10 cellular contexts compared by ENCODE assay signal in the genomic region with DNA sequence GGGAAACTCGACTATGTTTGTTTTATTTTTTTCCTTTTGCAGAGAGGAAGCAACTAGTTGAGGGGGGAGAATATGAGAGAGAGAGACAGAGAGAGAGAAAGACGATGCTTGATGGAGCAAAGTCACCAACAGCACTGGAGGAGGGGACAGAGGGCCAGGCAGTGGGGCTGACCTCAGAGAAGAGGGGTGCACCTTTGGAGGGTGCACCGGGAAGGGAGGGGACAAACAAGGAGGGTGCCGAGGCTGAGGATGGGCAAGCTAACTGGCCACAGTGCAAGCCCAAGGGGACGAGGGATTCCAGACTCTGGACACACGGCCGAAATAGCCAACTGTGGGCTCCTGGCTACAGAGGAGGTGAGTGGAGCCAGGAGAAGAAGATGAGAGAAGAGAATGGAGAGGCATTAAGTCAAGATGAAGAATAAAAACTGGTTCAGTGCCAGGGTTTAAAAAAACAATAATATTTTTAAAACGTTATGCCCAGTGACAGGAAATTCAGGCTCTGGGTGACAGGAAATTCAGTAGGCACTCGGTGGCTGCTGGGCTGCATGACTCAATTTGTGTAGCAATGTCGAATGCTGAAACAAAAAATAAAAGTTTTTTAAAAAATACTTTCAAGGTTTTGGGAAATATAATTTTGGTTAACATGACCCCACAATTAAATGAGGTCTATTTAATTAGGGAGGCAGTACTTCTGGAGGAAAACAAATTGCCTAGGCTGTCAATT. TPM values are rescaled to one million over a fixed set of nuclear protein-coding genes. Genes with fewer than 3 reads are reported as not detected.
DNase-seq lines count a peak whose midpoint lies in the region; ATAC-seq, FAIRE-seq and TF ChIP-seq lines count a peak whose summit lies in the region.
"Had no signal": no experiment of that assay in that cellular context is flagged by ENCODE, and none has a peak within 500 bp of the region (broad histone marks: within the 10 kb centered on the region; RNA-seq: fewer than 3 reads in every experiment).

No MANE protein-coding gene starts in this region.

- H3K36me3 ChIP-seq in A673 (ENCODE audit: insufficient read depth, low read length, poor library complexity, severe bottlenecking) (no peaks in the 10 kb centered on the region), IMR-90 (ENCODE audit: control insufficient read depth, insufficient read depth, low read length) (no peaks in the 10 kb centered on the region), GM12878 (ENCODE audit: control insufficient read depth in 2 of 2, insufficient read depth in 2 of 2, low read length in 1 of 2) (no peaks in the 10 kb centered on the region), mucosa of stomach (ENCODE audit: control insufficient read depth, insufficient read depth, low read length) (no peaks in the 10 kb centered on the region)

- no TSS peak for BruUV-seq in A673 (replicated peaks; lab: Mats Ljungman, UMichigan)
- no TSS peak for BruUV-seq in IMR-90 (replicated peaks; lab: Mats Ljungman, UMichigan)
- BruUV-seq in GM12878 (replicated peaks; lab: Mats Ljungman, UMichigan), result no TSS peak

- 0 out of 2 replicates have a peak overlapping the region, but pooled peaks have one; percentile 29 for H3K18ac ChIP-seq in IMR-90 (ENCODE audit: low read depth, low read length)

- H3K23ac ChIP-seq in IMR-90 (ENCODE audit: low read depth, low read length), result no peak overlapping the region

- no peaks in the 10 kb centered on the region for H3K27me3 ChIP-seq in A673 (replicated peaks; ENCODE audit: insufficient read depth, low read depth, low read length, poor library complexity)
- H3K27me3 ChIP-seq in IMR-90 (ENCODE audit: control insufficient read depth, insufficient read depth, low read length), result no peaks in the 10 kb centered on the region
- H3K27me3 ChIP-seq in GM12878 (replicated peaks in 1 of 2; ENCODE audit: control insufficient read depth in 2 of 2, insufficient read depth in 2 of 2, low read length in 1 of 2), result no peaks in the 10 kb centered on the region
- H3K27me3 ChIP-seq in mucosa of stomach (ENCODE audit: control insufficient read depth, insufficient read depth, low read length), result no peaks in the 10 kb centered on the region

- peaks cover 4% of the 10 kb centered on the region for H3K79me2 ChIP-seq in GM12878 (ENCODE audit: control insufficient read depth, insufficient read depth, low read length)

- no peak for TF ChIP-seq EP300 in GM12878 (IDR thresholded peaks at IDR 0.05; ENCODE audit: borderline replicate concordance in 1 of 2, control insufficient read depth in 1 of 2, low read depth in 2 of 2, low read length in 2 of 2)

- H2AK9ac ChIP-seq in IMR-90 (replicated peaks; ENCODE audit: low read depth, low read length, poor library complexity), result peak overlapping the region; percentile 6

- peak overlapping the region; percentile 58; the same call in 1 of the 2 replicates for H2AK5ac ChIP-seq in IMR-90 (ENCODE audit: low read depth, low read length)

- H3K9ac ChIP-seq in IMR-90 (ENCODE audit: low read depth, low read length) (peak overlapping the region; percentile 46; the same call in 1 of the 2 replicates), GM12878 (ENCODE audit: control insufficient read depth, insufficient read depth, low read length) (peak overlapping the region; percentile 75), mucosa of stomach (ENCODE audit: low read length) (peak overlapping the region; percentile 40)

- H2AFZ ChIP-seq in IMR-90 (replicated peaks; ENCODE audit: low read length, poor library complexity) (peak overlapping the region; percentile 15), GM12878 (ENCODE audit: control insufficient read depth, low read depth, low read length) (peak overlapping the region; percentile 59)

- intact Hi-C loops in A673 (cut with micrococcal nuclease; ENCODE audit: unreplicated experiment), result no loop called here
- intact Hi-C loops in IMR-90 (cut with micrococcal nuclease), result no loop called here
- intact Hi-C loops in GM12878 (cut with micrococcal nuclease; ENCODE audit: unreplicated experiment), result loop anchor here (5.0 kb wide), 1 partner anchor 104 kb away; a partner anchor contains a TSS

- POLR2A ChIA-PET in A673 (lab: Charles Lee; ENCODE audit: low non-redundant PET), result no interaction called here
- POLR2A ChIA-PET in IMR-90 (lab: Charles Lee; ENCODE audit: unreplicated experiment), result no interaction called here
- POLR2A ChIA-PET in GM12878 (lab: Charles Lee), result interaction anchor here (0.8 to 4.1 kb wide), 5 partner anchors 12 to 189 kb away, joined by 4 to 43 read pairs (median 23); a partner anchor contains a TSS

- ATAC-seq in IMR-90 (ENCODE audit: low read depth) (no peak), GM12878 (peak; percentile 45), GM21526 (IDR thresholded peaks at IDR 0.05; ENCODE audit: low FRiP score, unreplicated experiment) (no peak), HG03457 (IDR thresholded peaks at IDR 0.05; ENCODE audit: unreplicated experiment) (no peak)

- peak overlapping the region; percentile 72 for H3K4me2 ChIP-seq in IMR-90 (ENCODE audit: low read depth, low read length)
- peak overlapping the region; percentile 98 for H3K4me2 ChIP-seq in GM12878 (ENCODE audit: control insufficient read depth, insufficient read depth)

- dilution Hi-C loops in IMR-90 (cut with HindIII; ENCODE audit: low sequenced_read_pairs, unreplicated experiment), result no loop called here

- no peak overlapping the region for H2BK20ac ChIP-seq in IMR-90 (ENCODE audit: low read depth, low read length)

- in situ Hi-C loops in IMR-90 (cut with MboI; ENCODE audit: low sequenced_read_pairs) (no loop called here), GM12878 (cut with MboI) (no loop called here)

- no peak overlapping the region; a peak in 1 of 4 replicates for H4K8ac ChIP-seq in IMR-90 (ENCODE audit: low read depth in 2 of 2, low read length in 2 of 2)

- peak overlapping the region; percentile 19; the same call in 1 of the 2 replicates for H4K91ac ChIP-seq in IMR-90 (ENCODE audit: insufficient read depth, low read depth, low read length)

- H4K20me1 ChIP-seq in IMR-90 (ENCODE audit: insufficient read depth, low read length) (no peaks in the 10 kb centered on the region), GM12878 (ENCODE audit: control insufficient read depth, insufficient read depth) (no peaks in the 10 kb centered on the region)

- H3K14ac ChIP-seq in IMR-90 (replicated peaks; ENCODE audit: low read depth, low read length), result no peak overlapping the region

- CTCF ChIA-PET in A673 (lab: Charles Lee) (interaction anchor here (0.6 kb wide), 1 partner anchor 621 kb away, joined by 3 read pairs; no protein-coding TSS in a partner anchor), IMR-90 (lab: Yijun Ruan, JAX) (no interaction called here), GM12878 (lab: Yijun Ruan, JAX) (interaction anchor here (0.9 to 17.6 kb wide), 11 partner anchors 8 to 191 kb away, joined by 3 to 653 read pairs (median 8); a partner anchor contains a TSS)

- peaks cover 24% of the 10 kb centered on the region for H3K4me1 ChIP-seq in A673 (ENCODE audit: insufficient read depth, low read length, poor library complexity, severe bottlenecking)
- peaks cover 3% of the 10 kb centered on the region for H3K4me1 ChIP-seq in IMR-90 (ENCODE audit: control insufficient read depth, insufficient read depth, low read length)
- H3K4me1 ChIP-seq in GM12878 (ENCODE audit: control insufficient read depth, insufficient read depth, low read length), result peaks cover 22% of the 10 kb centered on the region
- peaks cover 21% of the 10 kb centered on the region for H3K4me1 ChIP-seq in mucosa of stomach (ENCODE audit: control insufficient read depth, insufficient read depth, low read length)

- H3K9me3 ChIP-seq in A673 (ENCODE audit: low read depth, low read length, poor library complexity, severe bottlenecking) (no peaks in the 10 kb centered on the region), IMR-90 (ENCODE audit: control insufficient read depth, insufficient read depth, low read length) (no peaks in the 10 kb centered on the region), GM12878 (replicated peaks; ENCODE audit: control insufficient read depth, insufficient read depth, low read length) (no peaks in the 10 kb centered on the region), mucosa of stomach (ENCODE audit: control insufficient read depth, low read length) (no peaks in the 10 kb centered on the region)

- TF ChIP-seq CTCF in A673 (conservative IDR thresholded peaks at IDR 0.05; ENCODE audit: low read depth, low read length) (no peak), IMR-90 (conservative IDR thresholded peaks at IDR 0.05; ENCODE audit: low read depth, low read length) (no peak), GM12878 (IDR thresholded peaks at IDR 0.05 in 2 of 3, conservative IDR thresholded peaks at IDR 0.05 in 1 of 3; ENCODE audit: control insufficient read depth in 2 of 3, extremely low read depth in 1 of 3, insufficient read depth in 1 of 3, low read depth in 3 of 3, low read length in 3 of 3) (no peak)

- peak overlapping the region; percentile 54; the same call in 1 of the 2 replicates for H3K4ac ChIP-seq in IMR-90 (ENCODE audit: low read depth, low read length)

- no peak overlapping the region; the same call in 2 of the 3 replicates for H2BK15ac ChIP-seq in IMR-90 (ENCODE audit: low read depth, low read length)

- no peak for FAIRE-seq in GM12878 (lab: Jason Lieb, UNC)
- FAIRE-seq: G401.6, TTC549 had no signal

- no peak overlapping the region for H2BK5ac ChIP-seq in IMR-90 (ENCODE audit: low read depth, low read length, poor library complexity, severe bottlenecking)

- peak overlapping the region; percentile 31 for H2BK120ac ChIP-seq in IMR-90 (ENCODE audit: low read depth, low read length)

- peaks cover 3% of the 10 kb centered on the region; the same call in 1 of the 2 replicates for H3K9me1 ChIP-seq in IMR-90 (ENCODE audit: insufficient read depth, low read length)

- 91% methylated on average over 4 of the region's 10 CpGs; no CpG with 5 or more reads in 1 of the 2 experiments for WGBS in IMR-90 (ENCODE audit: extremely low coverage in 2 of 2, insufficient read length in 1 of 2), 2 experiments
- WGBS in GM12878 (ENCODE audit: insufficient coverage, insufficient replicate concordance, low lambda C conversion rate, missing lambda C conversion rate), result under 1% methylated on average over 10 of the region's 10 CpGs

- RAD21 ChIA-PET in GM12878 (lab: Charles Lee; ENCODE audit: unreplicated experiment), result interaction anchor here (0.9 to 11.7 kb wide), 10 partner anchors 16 to 191 kb away, joined by 3 to 186 read pairs (median 6); a partner anchor contains a TSS

- H3K56ac ChIP-seq in IMR-90 (ENCODE audit: extremely low read depth, insufficient read depth, low read length), result no peak overlapping the region

- no peak for TF ChIP-seq RAD21 in IMR-90 (IDR thresholded peaks at IDR 0.05; ENCODE audit: low read length)
- no peak for TF ChIP-seq RAD21 in GM12878 (IDR thresholded peaks at IDR 0.05; ENCODE audit: insufficient read depth, low read depth, low read length)

- SMC1A ChIA-PET in GM12878 (lab: Charles Lee; ENCODE audit: uncharacterized antibody, unreplicated experiment), result interaction anchor here (1.1 to 21.9 kb wide), 9 partner anchors 12 to 172 kb away, joined by 4 to 622 read pairs (median 8); a partner anchor contains a TSS

- H3K4me3 ChIP-seq in A673 (ENCODE audit: low read depth, low read length, poor library complexity, severe bottlenecking) (peak overlapping the region; percentile 49), IMR-90 (ENCODE audit: insufficient read depth, low read depth, low read length) (no peak overlapping the region), GM12878 (peak overlapping the region; percentile 72), mucosa of stomach (ENCODE audit: low read length) (no peak overlapping the region)

- peak overlapping the region; percentile 78; the same call in 1 of the 2 replicates for H4K5ac ChIP-seq in IMR-90 (ENCODE audit: low read depth, low read length)

- H3K79me1 ChIP-seq in IMR-90 (ENCODE audit: low read depth in 1 of 2, low read length in 2 of 2), result no peaks in the 10 kb centered on the region

- H3K27ac ChIP-seq in A673 (ENCODE audit: low read depth, low read length, poor library complexity, severe bottlenecking), result no peak overlapping the region
- H3K27ac ChIP-seq in IMR-90 (ENCODE audit: insufficient read depth, low read length), result 0 out of 2 replicates have a peak overlapping the region, but pooled peaks have one; percentile 17
- peak overlapping the region; percentile 86 for H3K27ac ChIP-seq in GM12878 (ENCODE audit: control insufficient read depth, insufficient read depth)

- DNase-seq in A673 (ENCODE audit: low spot score) (no peak), IMR-90 (no peak), GM12878 (ENCODE audit: low read depth, low spot score) (no peak), NCI-H2227 (lab: John Stamatoyannopoulos, UW; ENCODE audit: unreplicated experiment) (no peak), SKM-1 (lab: John Stamatoyannopoulos, UW; ENCODE audit: unreplicated experiment) (no peak)

- TF ChIP-seq POLR2A in IMR-90 (IDR thresholded peaks at IDR 0.05; ENCODE audit: low read depth, low read length), result no peak
- TF ChIP-seq POLR2A in GM12878 (IDR thresholded peaks at IDR 0.05; ENCODE audit: low read depth, low read length), result no peak

RNA-seq across cellular contexts. Expression of a gene that starts 13.3 kb away (rescaled TPM):
- total RNA-seq in A673 (2021) (27.3 and 28.6 TPM in 2 replicates), IMR-90 (2012; rRNA removed) (142 and 145 TPM in 2 replicates), GM12878 (2014; rRNA removed) (103 and 127 TPM in 2 replicates), GM12878 (2014; rRNA removed; fragmentation: Illumina TruSeq; extraction: Trizol) (63.0 and 66.7 TPM in 2 replicates), GM12878 (2021) (80.0 and 80.2 TPM in 2 replicates)
- polyA plus RNA-seq in IMR-90 (2012; rRNA removed) (193 and 277 TPM in 2 replicates), GM12878 (2011; rRNA removed) (188 and 194 TPM in 2 replicates), GM12878 (2014; fragmentation: Illumina TruSeq; extraction: Trizol) (130 and 179 TPM in 2 replicates), GM12878 (2014; fragmentation: Nextera tagmentation; extraction: Ambion mirVana) (100 to 1,000 TPM; 311 to 366 TPM), GM12878 (2014; rRNA removed) (195 and 236 TPM in 2 replicates), GM12878 (2016; fragmentation: Nextera tagmentation; extraction: Ambion mirVana) (100 to 1,000 TPM; 185 to 187 TPM)
- polyA plus RNA-seq in IMR-90 (2012; cell fraction: cytosol; rRNA removed), result 266 and 276 TPM in 2 replicates
- polyA plus RNA-seq in IMR-90 (2012; cell fraction: nucleus; rRNA removed; ENCODE audit: low replicate concordance), result 92.8 and 245 TPM in 2 replicates
- 41.5 and 42.2 TPM in 2 replicates for total RNA-seq in GM12878 (2013; cell fraction: nucleolus; rRNA removed)
- polyA plus RNA-seq in GM12878 (2011; ENCODE audit: low read depth), result 58.0 TPM
- polyA plus RNA-seq in GM12878 (2011; cell fraction: cytosol; rRNA removed), result 89.8 and 172 TPM in 2 replicates
- 74.7 and 110 TPM in 2 replicates for polyA plus RNA-seq in GM12878 (2011; cell fraction: nucleus; rRNA removed)
- polyA plus RNA-seq in GM12878 (2012), result 135 and 145 TPM in 2 replicates
- 69.4 and 81.1 TPM in 2 replicates for polyA minus RNA-seq in GM12878 (2011; rRNA and poly(A)+ RNA removed)
- 9.3 and 12.3 TPM in 2 replicates for polyA minus RNA-seq in GM12878 (2011; cell fraction: cytosol; rRNA and poly(A)+ RNA removed)
- polyA minus RNA-seq in GM12878 (2011; cell fraction: nucleus; rRNA and poly(A)+ RNA removed), result 41.7 and 62.0 TPM in 2 replicates

Comparison
In these comparisons a context has a peak if more than half of its experiments do, and no peak if none do; other contexts are left out.
1. H3K4me3 ChIP-seq: peak in A673 (single experiment) and GM12878 (single experiment); none in IMR-90 (single experiment) and mucosa of stomach (single experiment).
2. Peak in every context shown above with its lines, with median percentiles within 50 percentile points of each other: H3K9ac ChIP-seq.